25 cellular contexts compared by ENCODE assay signal in genomic region chr4:54050214-54050904, GRCh38. TPM values are rescaled to one million over a fixed set of nuclear protein-coding genes. Genes with fewer than 3 reads are reported as not detected.
DNase-seq lines count a peak whose midpoint lies in the region; ATAC-seq, FAIRE-seq and TF ChIP-seq lines count a peak whose summit lies in the region.
"Had no signal": no experiment of that assay in that cellular context is flagged by ENCODE, and none has a peak within 500 bp of the region (broad histone marks: within the 10 kb centered on the region; RNA-seq: fewer than 3 reads in every experiment).

No MANE protein-coding gene starts in this region.

- peaks cover 4% of the 10 kb centered on the region for H3K36me3 ChIP-seq in astrocyte (ENCODE audit: insufficient read depth, low read length)
- H3K36me3 ChIP-seq: colonic mucosa had no signal

- no peak overlapping the region for H3K27ac ChIP-seq in astrocyte (ENCODE audit: low read depth, low read length)
- H3K27ac ChIP-seq: colonic mucosa, psoas muscle, upper lobe of right lung had no signal

- H3K36me3 Mint-ChIP-seq in astrocyte (ENCODE audit: low read depth, unreplicated experiment), result no peaks in the 10 kb centered on the region

- ATAC-seq in HG02623 (IDR thresholded peaks at IDR 0.05; ENCODE audit: unreplicated experiment), result no peak
- ATAC-seq: activated CD8-positive, alpha-beta T cell treated with anti-CD3 and anti-CD28 coated beads for 36 hours; activated T-helper 17 cell treated with anti-CD3 and anti-CD28 coated beads, Interleukin-2, amount 50 U/mL, for 72 hours; left ventricle myocardium superior; psoas muscle; upper lobe of right lung had no signal

- no peaks in the 10 kb centered on the region for H3K27me3 ChIP-seq in astrocyte (ENCODE audit: insufficient read depth, low read length)
- H3K27me3 ChIP-seq: colonic mucosa, upper lobe of right lung had no signal

- H3K27me3 Mint-ChIP-seq in astrocyte (ENCODE audit: low read depth, unreplicated experiment), result no peaks in the 10 kb centered on the region
- H3K27me3 Mint-ChIP-seq: activated CD8-positive, alpha-beta T cell treated with anti-CD3 and anti-CD28 coated beads for 36 hours; activated T-helper 17 cell treated with anti-CD3 and anti-CD28 coated beads, Interleukin-2, amount 50 U/mL, for 72 hours; naive B cell; stimulated activated naive CD8-positive, alpha-beta T cell treated with anti-CD3 and anti-CD28 coated beads, Interleukin-15, Interleukin-2, amounts not matched to agents 100 ng/mL and 50 ng/mL, for 24 hours had no signal

- H3K79me2 ChIP-seq in astrocyte (ENCODE audit: insufficient read depth, low read length), result peaks cover 64% of the 10 kb centered on the region

- peaks cover 10% of the 10 kb centered on the region for H3K4me1 ChIP-seq in astrocyte (ENCODE audit: insufficient read depth, low read length)
- H3K4me1 ChIP-seq: colonic mucosa had no signal

- no peak for FAIRE-seq in astrocyte (lab: Jason Lieb, UNC)

- no peak overlapping the region for H2AFZ ChIP-seq in astrocyte (ENCODE audit: low read depth, low read length)

- H3K4me1 Mint-ChIP-seq in astrocyte (ENCODE audit: low read depth, unreplicated experiment), result peaks cover 16% of the 10 kb centered on the region

- H3K27ac Mint-ChIP-seq in astrocyte (ENCODE audit: unreplicated experiment), result no peak overlapping the region
- H3K27ac Mint-ChIP-seq: activated CD8-positive, alpha-beta T cell treated with anti-CD3 and anti-CD28 coated beads for 36 hours; activated T-helper 17 cell treated with anti-CD3 and anti-CD28 coated beads, Interleukin-2, amount 50 U/mL, for 72 hours; stimulated activated naive CD8-positive, alpha-beta T cell treated with anti-CD3 and anti-CD28 coated beads, Interleukin-15, Interleukin-2, amounts not matched to agents 100 ng/mL and 50 ng/mL, for 24 hours had no signal

- H3K9me3 ChIP-seq in astrocyte (ENCODE audit: insufficient read depth, low read depth, low read length), result no peaks in the 10 kb centered on the region
- H3K9me3 ChIP-seq: colonic mucosa, psoas muscle, upper lobe of right lung had no signal

- peaks cover 61% of the 10 kb centered on the region for H4K20me1 ChIP-seq in astrocyte (ENCODE audit: insufficient read depth, low read length)

- TF ChIP-seq CTCF in astrocyte (IDR thresholded peaks at IDR 0.05; ENCODE audit: insufficient read depth, low read depth, low read length), result no peak

- no peak overlapping the region for H3K4me3 ChIP-seq in astrocyte (ENCODE audit: insufficient read depth, low read depth, low read length)
- H3K4me3 ChIP-seq: colonic mucosa, psoas muscle, upper lobe of right lung had no signal

- H3K9ac ChIP-seq in astrocyte (ENCODE audit: low read length), result no peak overlapping the region

- H3K4me2 ChIP-seq in astrocyte (ENCODE audit: low read length), result peak overlapping the region; percentile 32

- no peaks in the 10 kb centered on the region for H3K9me3 Mint-ChIP-seq in astrocyte (ENCODE audit: unreplicated experiment)
- H3K9me3 Mint-ChIP-seq: activated CD8-positive, alpha-beta T cell treated with anti-CD3 and anti-CD28 coated beads for 36 hours; activated T-helper 17 cell treated with anti-CD3 and anti-CD28 coated beads, Interleukin-2, amount 50 U/mL, for 72 hours; stimulated activated naive CD8-positive, alpha-beta T cell treated with anti-CD3 and anti-CD28 coated beads, Interleukin-15, Interleukin-2, amounts not matched to agents 100 ng/mL and 50 ng/mL, for 24 hours had no signal

- no peak overlapping the region for H3K4me3 Mint-ChIP-seq in astrocyte (ENCODE audit: unreplicated experiment)
- H3K4me3 Mint-ChIP-seq: activated CD8-positive, alpha-beta T cell treated with anti-CD3 and anti-CD28 coated beads for 36 hours; activated T-helper 17 cell treated with anti-CD3 and anti-CD28 coated beads, Interleukin-2, amount 50 U/mL, for 72 hours; naive B cell; stimulated activated naive CD8-positive, alpha-beta T cell treated with anti-CD3 and anti-CD28 coated beads, Interleukin-15, Interleukin-2, amounts not matched to agents 100 ng/mL and 50 ng/mL, for 24 hours had no signal

- peak; percentile 49 for DNase-seq in A172 (ENCODE audit: low spot score)
- DNase-seq in HS-27A (ENCODE audit: low read depth), result peak; percentile 49
- DNase-seq in astrocyte (ENCODE audit: low read depth), result peak; percentile 72
- peak; percentile 18 for DNase-seq in hepatic stellate cell (ENCODE audit: low spot score)
- DNase-seq in dermis blood vessel endothelial cell, result no peak
- no peak for DNase-seq in NCI-H146 (lab: John Stamatoyannopoulos, UW)
- no peak for DNase-seq in stimulated activated CD4-positive, alpha-beta T cell treated with anti-CD3 and anti-CD28 coated beads, Interleukin-12 subunit alpha, Interleukin-12 subunit beta, amount 100 ng/mL, for 4 hours
- DNase-seq: activated CD8-positive, alpha-beta T cell treated with anti-CD3 and anti-CD28 coated beads for 36 hours; amniotic stem cell; colonic mucosa; GF-D8; hypothalamus; left ventricle myocardium superior; naive B cell; NCI-H187 treated with DMSO at 0.1 percent for 48 hours; NCI-H524; psoas muscle; upper lobe of right lung had no signal

RNA-seq across cellular contexts. Expression of gene CHIC2, which starts 14.0 kb away (rescaled TPM):
- total RNA-seq in A172 (2014; rRNA removed; shearing (Covaris generic)), result 37.9 and 53.5 TPM in 2 replicates
- total RNA-seq in astrocyte (38.2 and 40.6 TPM in 2 replicates), dermis blood vessel endothelial cell (59.4 and 90.2 TPM in 2 replicates)

RNA-seq across cellular contexts. Expression of gene GSX2, which starts 49.6 kb away (rescaled TPM):
- not detected in 2 replicates for total RNA-seq in A172 (2014; rRNA removed; shearing (Covaris generic))
- total RNA-seq in astrocyte, result 1.1 and 1.7 TPM in 2 replicates
- total RNA-seq in dermis blood vessel endothelial cell, result 0.33 TPM in 1 of 2 replicates, not detected in the other
- total RNA-seq: A673; activated CD8-positive, alpha-beta T cell treated with anti-CD3 and anti-CD28 coated beads for 36 hours; activated T-helper 17 cell treated with anti-CD3 and anti-CD28 coated beads, Interleukin-2, amount 50 U/mL, for 72 hours; colonic mucosa; epithelial cell of proximal tubule; left ventricle myocardium superior; M059J; OCI-LY7; psoas muscle; upper lobe of right lung had no signal

Comparison
In these comparisons a context has a peak if more than half of its experiments do, and no peak if none do; other contexts are left out.
1. DNase-seq: peak in A172 (single experiment), HS-27A (single experiment), astrocyte (single experiment) and hepatic stellate cell (single experiment); none in dermis blood vessel endothelial cell (single experiment), NCI-H146 (single experiment) and stimulated activated CD4-positive, alpha-beta T cell treated with anti-CD3 and anti-CD28 coated beads, Interleukin-12 subunit alpha, Interleukin-12 subunit beta, amount 100 ng/mL, for 4 hours (single experiment).